ENCODE assay signal across 16 cellular contexts in the genomic region with DNA sequence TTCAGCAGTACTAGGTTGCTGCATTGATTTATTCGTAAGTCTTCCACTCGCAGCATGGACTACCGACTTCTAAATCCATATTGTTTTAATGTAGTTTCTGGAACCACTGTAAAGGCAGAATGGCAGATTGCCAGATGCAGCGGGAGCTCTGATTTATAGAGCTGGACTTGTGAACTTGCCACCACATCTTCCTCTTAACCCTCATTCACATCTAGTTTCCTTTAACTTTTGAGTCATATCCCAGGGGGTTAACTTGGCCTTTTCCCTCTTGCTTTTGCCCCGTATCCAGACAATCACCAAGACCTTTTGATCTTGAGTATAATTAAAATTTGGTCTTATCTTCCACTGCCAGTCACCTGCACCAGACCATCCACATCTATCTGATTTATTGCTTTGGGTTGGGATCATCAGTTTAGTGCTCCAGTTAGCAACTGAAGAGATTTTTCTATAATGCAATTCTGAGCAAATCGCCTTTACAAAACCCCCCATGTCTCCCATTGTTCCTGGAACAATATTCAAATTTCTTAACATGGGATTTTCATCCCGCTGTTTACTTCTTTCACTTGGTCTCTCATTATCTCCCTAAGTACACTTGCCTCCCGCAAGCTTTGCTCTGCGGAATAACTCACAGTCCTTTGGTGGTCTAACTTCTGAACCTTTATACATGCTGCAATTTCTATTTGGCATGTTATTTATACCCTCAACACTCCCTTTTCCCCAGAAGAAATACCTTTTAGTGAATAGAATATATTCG.
A peak's percentile ranks its signal among the peaks of the same experiment; 100 is the strongest.
DNase-seq lines count a peak whose midpoint lies in the region; ATAC-seq and TF ChIP-seq lines count a peak whose summit lies in the region.
"Had no signal": no experiment of that assay in that cellular context is flagged by ENCODE, and none has a peak within 500 bp of the region (broad histone marks: within the 10 kb centered on the region; RNA-seq: fewer than 3 reads in every experiment).

No MANE protein-coding gene starts in this region.

- no peak overlapping the region for H3K4me3 ChIP-seq in foreskin fibroblast (ENCODE audit: low read depth in 1 of 2, low read length in 2 of 2)
- H3K4me3 ChIP-seq in subcutaneous abdominal adipose tissue (ENCODE audit: low read depth in 1 of 5, low read length in 5 of 5) = no peak overlapping the region
- H3K4me3 ChIP-seq in CD8-positive, alpha-beta T cell (ENCODE audit: low read depth, low read length) = no peak overlapping the region
- no peak overlapping the region for H3K4me3 ChIP-seq in left lung
- no peak overlapping the region for H3K4me3 ChIP-seq in SJCRH30
- H3K4me3 ChIP-seq: thyroid gland had no signal

- peaks cover 0 to 28% (median 22%) of the 10 kb centered on the region in 5 donors for H3K4me1 ChIP-seq in subcutaneous abdominal adipose tissue (ENCODE audit: control insufficient read depth in 5 of 5, insufficient read depth in 5 of 5, low read length in 5 of 5)
- H3K4me1 ChIP-seq in CD8-positive, alpha-beta T cell (ENCODE audit: insufficient read depth, low read length) = no peaks in the 10 kb centered on the region
- H3K4me1 ChIP-seq in left lung = no peaks in the 10 kb centered on the region
- H3K4me1 ChIP-seq in SJCRH30 = peaks cover 9% of the 10 kb centered on the region

- TF ChIP-seq CTCF in foreskin fibroblast (IDR thresholded peaks at IDR 0.05; ENCODE audit: low read depth, low read length) = no peak
- no peak for TF ChIP-seq CTCF in CD8-positive, alpha-beta T cell (IDR thresholded peaks at IDR 0.05)
- TF ChIP-seq CTCF in left lung (IDR thresholded peaks at IDR 0.05) = no peak

- no peak overlapping the region for H3K27ac Mint-ChIP-seq in CD8-positive, alpha-beta T cell
- H3K27ac Mint-ChIP-seq: activated naive CD8-positive, alpha-beta T cell treated with anti-CD3 and anti-CD28 coated beads, Interleukin-2, amount 10 ng/mL, durations not matched to agents 7 days and 5 days had no signal

- peaks cover 17% of the 10 kb centered on the region for H3K9me3 Mint-ChIP-seq in CD8-positive, alpha-beta T cell
- H3K9me3 Mint-ChIP-seq: activated naive CD8-positive, alpha-beta T cell treated with anti-CD3 and anti-CD28 coated beads, Interleukin-2, amount 10 ng/mL, durations not matched to agents 7 days and 5 days had no signal

- H3K27ac ChIP-seq in subcutaneous abdominal adipose tissue (ENCODE audit: low read depth, low read length) = peak overlapping the region; percentile 19
- H3K27ac ChIP-seq in CD8-positive, alpha-beta T cell (ENCODE audit: low read depth, low read length) = no peak overlapping the region
- H3K27ac ChIP-seq in left lung = no peak overlapping the region
- H3K27ac ChIP-seq in SJCRH30 = no peak overlapping the region
- H3K27ac ChIP-seq: thyroid gland had no signal

- no peaks in the 10 kb centered on the region for H3K4me1 Mint-ChIP-seq in CD8-positive, alpha-beta T cell (ENCODE audit: low read depth)
- H3K4me1 Mint-ChIP-seq: activated naive CD8-positive, alpha-beta T cell treated with anti-CD3 and anti-CD28 coated beads, Interleukin-2, amount 10 ng/mL, durations not matched to agents 7 days and 5 days had no signal

- H3K27me3 Mint-ChIP-seq in CD8-positive, alpha-beta T cell (ENCODE audit: low read depth) = no peaks in the 10 kb centered on the region
- H3K27me3 Mint-ChIP-seq: activated naive CD8-positive, alpha-beta T cell treated with anti-CD3 and anti-CD28 coated beads, Interleukin-2, amount 10 ng/mL, durations not matched to agents 7 days and 5 days had no signal

- POLR2A ChIA-PET in CD8-positive, alpha-beta T cell (lab: Charles Lee) = no interaction called here

- H3K9me3 ChIP-seq in subcutaneous abdominal adipose tissue (ENCODE audit: control insufficient read depth in 5 of 5, low read length in 5 of 5) (no peaks in the 10 kb centered on the region), left lung (no peaks in the 10 kb centered on the region), SJCRH30 (replicated peaks) (no peaks in the 10 kb centered on the region)
- no peaks in the 10 kb centered on the region for H3K9me3 ChIP-seq in CD8-positive, alpha-beta T cell (ENCODE audit: low read length)
- H3K9me3 ChIP-seq: thyroid gland had no signal

- CTCF ChIA-PET in CD8-positive, alpha-beta T cell (lab: Charles Lee) = no interaction called here

- H3K36me3 Mint-ChIP-seq in CD8-positive, alpha-beta T cell = no peaks in the 10 kb centered on the region
- H3K36me3 Mint-ChIP-seq: activated naive CD8-positive, alpha-beta T cell treated with anti-CD3 and anti-CD28 coated beads, Interleukin-2, amount 10 ng/mL, durations not matched to agents 7 days and 5 days had no signal

- H3K36me3 ChIP-seq in subcutaneous abdominal adipose tissue (ENCODE audit: control insufficient read depth in 5 of 5, insufficient read depth in 5 of 5, low read length in 5 of 5) = peaks cover 0 to 4% (median 0%) of the 10 kb centered on the region in 5 donors
- H3K36me3 ChIP-seq in CD8-positive, alpha-beta T cell (ENCODE audit: insufficient read depth, low read length) = no peaks in the 10 kb centered on the region
- no peaks in the 10 kb centered on the region for H3K36me3 ChIP-seq in left lung
- no peaks in the 10 kb centered on the region for H3K36me3 ChIP-seq in SJCRH30
- H3K36me3 ChIP-seq: thyroid gland had no signal

- no peak for ATAC-seq in CD8-positive, alpha-beta T cell
- ATAC-seq in left lung = no peak

- H3K4me3 Mint-ChIP-seq in CD8-positive, alpha-beta T cell = no peak overlapping the region
- H3K4me3 Mint-ChIP-seq: activated naive CD8-positive, alpha-beta T cell treated with anti-CD3 and anti-CD28 coated beads, Interleukin-2, amount 10 ng/mL, durations not matched to agents 7 days and 5 days had no signal

- intact Hi-C loops in CD8-positive, alpha-beta T cell (cut with DNase I, micrococcal nuclease) = no loop called here
- intact Hi-C loops in left lung (cut with DNase I) = no loop called here

- no peaks in the 10 kb centered on the region for H3K27me3 ChIP-seq in subcutaneous abdominal adipose tissue (ENCODE audit: control insufficient read depth in 5 of 5, insufficient read depth in 4 of 5, low read length in 5 of 5)
- H3K27me3 ChIP-seq in CD8-positive, alpha-beta T cell (ENCODE audit: insufficient read depth, low read length) = no peaks in the 10 kb centered on the region
- no peaks in the 10 kb centered on the region for H3K27me3 ChIP-seq in left lung
- H3K27me3 ChIP-seq in SJCRH30 = no peaks in the 10 kb centered on the region
- H3K27me3 ChIP-seq: thyroid gland had no signal

- peak; percentile 13 for DNase-seq in DMS153 (lab: John Stamatoyannopoulos, UW)
- no peak for DNase-seq in DMS153 treated with DMSO at 0.1 percent for 48 hours (lab: John Stamatoyannopoulos, UW; ENCODE audit: unreplicated experiment)
- DNase-seq in NCI-H748 (lab: John Stamatoyannopoulos, UW; ENCODE audit: unreplicated experiment) = peak; percentile 74
- DNase-seq in foreskin fibroblast = peak; percentile 23 to 50
- no peak for DNase-seq in CD8-positive, alpha-beta T cell
- DNase-seq in left lung = no peak
- DNase-seq in SJCRH30 = no peak
- DNase-seq: 8988T; activated CD4-positive, alpha-beta T cell treated with anti-CD3 and anti-CD28 coated beads for 48 hours; activated naive CD8-positive, alpha-beta T cell treated with anti-CD3 and anti-CD28 coated beads, Interleukin-2, amount 10 ng/mL, durations not matched to agents 7 days and 5 days; activated T-cell treated with anti-CD3 and anti-CD28 coated beads, Interleukin-2, amount 50 U/mL, for 1 hour; NCI-H1105; NCI-H446; T-helper 2 cell; thyroid gland had no signal

- H3K9ac ChIP-seq in subcutaneous abdominal adipose tissue (ENCODE audit: low read length in 5 of 5) = no peak overlapping the region

Comparison
In these comparisons a context has a peak if more than half of its experiments do, and no peak if none do; other contexts are left out.
1. DNase-seq: peak in DMS153 (single experiment), NCI-H748 (single experiment) and foreskin fibroblast (2 of 2); none in DMS153 treated with DMSO at 0.1 percent for 48 hours (single experiment), CD8-positive, alpha-beta T cell (0 of 7), left lung (0 of 2) and SJCRH30 (0 of 2).